1 cellular context compared by ENCODE assay signal in the genomic region with DNA sequence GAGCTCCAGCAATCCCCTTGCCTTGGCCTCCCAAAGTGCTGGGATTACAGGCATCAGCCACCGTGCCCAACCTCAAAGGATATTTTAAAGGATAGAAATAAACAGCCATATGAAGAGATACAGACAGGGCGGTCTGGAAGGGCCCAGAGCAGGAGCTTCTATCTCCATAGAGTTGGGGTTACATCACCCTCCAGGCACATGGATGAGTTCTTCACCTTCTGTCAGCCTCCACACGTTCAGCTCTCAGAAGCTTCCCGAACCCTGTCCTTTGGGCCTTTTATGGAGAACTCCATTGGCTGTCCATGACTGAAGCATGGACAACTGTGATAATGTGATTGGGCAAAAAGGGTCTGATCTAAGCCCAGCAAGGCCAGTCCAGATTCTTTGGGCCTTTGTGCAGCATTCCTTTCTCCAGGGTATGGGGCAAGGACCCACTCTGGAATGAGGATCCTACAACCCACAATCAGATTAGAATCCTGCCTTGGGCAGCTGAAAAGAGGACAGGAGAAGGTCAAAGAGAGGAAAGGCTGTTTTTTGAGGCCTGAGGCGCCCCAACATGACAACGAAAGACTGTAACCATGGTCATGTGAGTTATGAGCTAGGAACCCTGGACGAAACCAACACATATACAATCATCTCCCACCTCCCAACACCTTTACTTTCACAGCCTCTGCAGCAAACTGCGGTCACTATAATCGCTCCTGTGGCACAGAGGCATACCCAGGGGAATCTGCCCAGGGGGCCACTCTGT.
TF ChIP-seq lines count a peak whose summit lies in the region.

No MANE protein-coding gene starts in this region.

TF ChIP-seq in SK-N-SH, 30 proteins besides CTCF, POLR2A, EP300 and RAD21:
- TF ChIP-seq POLR2AphosphoS5 (IDR thresholded peaks at IDR 0.05; ENCODE audit: low read depth, low read length), result 0 out of 2 replicates have a peak, but pooled peaks have one; percentile 18
